ENCODE assay signal across 8 cellular contexts in genomic region chr7:101216001-101216859, GRCh38. TPM values are rescaled to one million over a fixed set of nuclear protein-coding genes. Genes with fewer than 3 reads are reported as not detected.
DNase-seq lines count a peak whose midpoint lies in the region; ATAC-seq and TF ChIP-seq lines count a peak whose summit lies in the region.

No MANE protein-coding gene starts in this region.

- DNase-seq in T-helper 1 cell (no peak), T-helper 17 cell (no peak), NCI-H524 (lab: John Stamatoyannopoulos, UW) (no peak)

- peak overlapping the region; percentile 86 for H3K9ac ChIP-seq in skeletal muscle satellite cell (ENCODE audit: low read depth, low read length)

- peak overlapping the region; percentile 69 for H3K27ac Mint-ChIP-seq in T-helper 1 cell treated with Interleukin-12 subunit alpha and Interleukin-12 subunit beta and Interleukin-4 antibody, amounts not matched to agents 30 μg/mL and 1 μg/mL, for 36 hours
- H3K27ac Mint-ChIP-seq in T-helper 17 cell, result peak overlapping the region; percentile 57

- H3K4me2 ChIP-seq in skeletal muscle satellite cell (ENCODE audit: low read length), result peak overlapping the region; percentile 97

- H3K27me3 ChIP-seq in gastroesophageal sphincter, result no peaks in the 10 kb centered on the region
- no peaks in the 10 kb centered on the region for H3K27me3 ChIP-seq in skeletal muscle satellite cell (ENCODE audit: control insufficient read depth, insufficient read depth, low read length)

- peaks cover 25% of the 10 kb centered on the region for H3K4me1 Mint-ChIP-seq in T-helper 1 cell treated with Interleukin-12 subunit alpha and Interleukin-12 subunit beta and Interleukin-4 antibody, amounts not matched to agents 30 μg/mL and 1 μg/mL, for 36 hours (ENCODE audit: low read depth)
- H3K4me1 Mint-ChIP-seq in T-helper 17 cell, result peaks cover 26% of the 10 kb centered on the region

- H3K4me1 ChIP-seq in gastroesophageal sphincter (peaks cover 0 to 52% (median 20%) of the 10 kb centered on the region in 3 donors), skeletal muscle satellite cell (ENCODE audit: control insufficient read depth, insufficient read depth, low read length) (peaks cover 30% of the 10 kb centered on the region)

- no peak for TF ChIP-seq POLR2A in gastroesophageal sphincter (IDR thresholded peaks at IDR 0.05)

- H3K27ac ChIP-seq in gastroesophageal sphincter, result peak overlapping the region in 3 of 4 donors; percentile 90 to 97 (median 94)

- H3K9me3 Mint-ChIP-seq in T-helper 1 cell treated with Interleukin-12 subunit alpha and Interleukin-12 subunit beta and Interleukin-4 antibody, amounts not matched to agents 30 μg/mL and 1 μg/mL, for 36 hours, result no peaks in the 10 kb centered on the region

- no peak for TF ChIP-seq CTCF in gastroesophageal sphincter (IDR thresholded peaks at IDR 0.05)

- H3K36me3 Mint-ChIP-seq in T-helper 1 cell treated with Interleukin-12 subunit alpha and Interleukin-12 subunit beta and Interleukin-4 antibody, amounts not matched to agents 30 μg/mL and 1 μg/mL, for 36 hours (ENCODE audit: low read depth), result peaks cover 14% of the 10 kb centered on the region
- H3K36me3 Mint-ChIP-seq in T-helper 17 cell (ENCODE audit: low read depth), result no peaks in the 10 kb centered on the region

- peaks cover 0 to 49% of the 10 kb centered on the region in 2 donors for H3K36me3 ChIP-seq in gastroesophageal sphincter
- peaks cover 23% of the 10 kb centered on the region for H3K36me3 ChIP-seq in skeletal muscle satellite cell (ENCODE audit: insufficient read depth, low read length)

- ATAC-seq in T-helper 17 cell (no peak), gastroesophageal sphincter (no peak), GM21390 (IDR thresholded peaks at IDR 0.05; ENCODE audit: unreplicated experiment) (no peak), GM18498 (IDR thresholded peaks at IDR 0.05; ENCODE audit: unreplicated experiment) (no peak)

- H3K9me3 ChIP-seq in T-helper 17 cell (ENCODE audit: control insufficient read depth, low read length, poor library complexity, severe bottlenecking), result no peaks in the 10 kb centered on the region
- no peaks in the 10 kb centered on the region for H3K9me3 ChIP-seq in gastroesophageal sphincter
- H3K9me3 ChIP-seq in skeletal muscle satellite cell (replicated peaks; ENCODE audit: low read length), result no peaks in the 10 kb centered on the region

- H3K4me3 ChIP-seq in gastroesophageal sphincter, result peak overlapping the region; percentile 39 to 95
- peak overlapping the region; percentile 81 for H3K4me3 ChIP-seq in skeletal muscle satellite cell (ENCODE audit: low read length)

- WGBS in gastroesophageal sphincter (ENCODE audit: low coverage in 1 of 2), 2 donors, result 8 to 52% methylated on average over 9 to 14 of the region's 31 CpGs

- H3K27me3 Mint-ChIP-seq in T-helper 1 cell treated with Interleukin-12 subunit alpha and Interleukin-12 subunit beta and Interleukin-4 antibody, amounts not matched to agents 30 μg/mL and 1 μg/mL, for 36 hours (ENCODE audit: low read depth), result no peaks in the 10 kb centered on the region
- H3K27me3 Mint-ChIP-seq in T-helper 17 cell, result no peaks in the 10 kb centered on the region

- H3K4me3 Mint-ChIP-seq in T-helper 1 cell treated with Interleukin-12 subunit alpha and Interleukin-12 subunit beta and Interleukin-4 antibody, amounts not matched to agents 30 μg/mL and 1 μg/mL, for 36 hours, result peak overlapping the region; percentile 94
- peak overlapping the region; percentile 92 for H3K4me3 Mint-ChIP-seq in T-helper 17 cell

- no peak for TF ChIP-seq EP300 in gastroesophageal sphincter (IDR thresholded peaks at IDR 0.05)

RNA-seq across cellular contexts. Expression of gene PLOD3, which starts 1.2 kb away (rescaled TPM):
- 10 to 100 TPM; 39.0 to 44.7 TPM for total RNA-seq in T-helper 17 cell
- total RNA-seq in gastroesophageal sphincter, result 10 to 100 TPM; 35.0 to 51.3 (median 43.6) TPM
- 64.9 and 73.6 TPM in 2 replicates for total RNA-seq in skeletal muscle satellite cell (2012; rRNA removed)

RNA-seq across cellular contexts. Expression of gene ZNHIT1, which starts 1.7 kb away (rescaled TPM):
- 10 to 100 TPM; 38.7 to 42.4 TPM for total RNA-seq in T-helper 17 cell
- 10 to 100 TPM; 76.2 to 97.8 (median 88.6) TPM for total RNA-seq in gastroesophageal sphincter
- 83.4 and 121 TPM in 2 replicates for total RNA-seq in skeletal muscle satellite cell (2012; rRNA removed)

RNA-seq across cellular contexts. Expression of gene MOGAT3, which starts 15.4 kb away (rescaled TPM):
- total RNA-seq in T-helper 17 cell (not detected), gastroesophageal sphincter (not detected)
- total RNA-seq in skeletal muscle satellite cell (2012; rRNA removed), result not detected in 2 replicates

RNA-seq across cellular contexts. Expression of gene CLDN15, which starts 21.4 kb away (rescaled TPM):
- 10 to 100 TPM; 17.3 to 23.0 TPM for total RNA-seq in T-helper 17 cell
- total RNA-seq in gastroesophageal sphincter, result 1 to 10 TPM; 4.4 to 6.8 (median 5.0) TPM
- total RNA-seq in skeletal muscle satellite cell (2012; rRNA removed), result 1.7 and 4.3 TPM in 2 replicates

RNA-seq across cellular contexts. Expression of gene FIS1, which starts 28.7 kb away (rescaled TPM):
- 10 to 100 TPM; 80.5 to 90.7 TPM for total RNA-seq in T-helper 17 cell
- total RNA-seq in gastroesophageal sphincter, result 100 to 1,000 TPM; 227 to 315 (median 248) TPM
- 185 TPM in 2 replicates for total RNA-seq in skeletal muscle satellite cell (2012; rRNA removed)
